In genomic region chr11:123742334-123742733, GRCh38 we compare ENCODE assay signal across 8 cellular contexts.
DNase-seq lines count a peak whose midpoint lies in the region; ATAC-seq and TF ChIP-seq lines count a peak whose summit lies in the region.

No MANE protein-coding gene starts in this region.

- H3K4me1 ChIP-seq in OCI-LY1 (ENCODE audit: insufficient read depth, low read length, severe bottlenecking) (peaks cover 20% of the 10 kb centered on the region), neutrophil (ENCODE audit: control insufficient read depth in 1 of 2, insufficient read depth in 1 of 2, low read depth in 1 of 2, low read length in 1 of 2) (peaks cover 17 to 20% of the 10 kb centered on the region in 2 experiments)
- H3K4me1 ChIP-seq in effector memory CD4-positive, alpha-beta T cell (ENCODE audit: control insufficient read depth, insufficient read depth, low read length, poor library complexity, severe bottlenecking) = peaks cover 9% of the 10 kb centered on the region

- H3K36me3 ChIP-seq in OCI-LY1 (ENCODE audit: insufficient read depth, low read length) (peaks cover 24% of the 10 kb centered on the region), neutrophil (no peaks in the 10 kb centered on the region)
- no peaks in the 10 kb centered on the region for H3K36me3 ChIP-seq in effector memory CD4-positive, alpha-beta T cell (ENCODE audit: control insufficient read depth, insufficient read depth, low read length)

- H3K9ac ChIP-seq in OCI-LY1 (ENCODE audit: low read length) = no peak overlapping the region; the same call in 1 of the 2 replicates

- H3K79me2 ChIP-seq in OCI-LY1 (ENCODE audit: insufficient read depth, low read length) = peaks cover 8% of the 10 kb centered on the region; the same call in 1 of the 2 replicates

- H3K4me3 ChIP-seq in OCI-LY1 (ENCODE audit: low read depth, low read length, poor library complexity, severe bottlenecking) (peak overlapping the region; percentile 73), neutrophil (ENCODE audit: low read depth in 1 of 2, low read length in 1 of 2) (peak overlapping the region; percentile 71 to 82)
- peak overlapping the region; percentile 88 for H3K4me3 ChIP-seq in effector memory CD4-positive, alpha-beta T cell (ENCODE audit: insufficient read depth, low read depth, low read length, poor library complexity, severe bottlenecking)

- peak overlapping the region; percentile 100; the same call in 1 of the 2 replicates for H2AFZ ChIP-seq in OCI-LY1 (ENCODE audit: low read length)

- H3K4me2 ChIP-seq in OCI-LY1 (ENCODE audit: low read length) = peak overlapping the region; percentile 99

- H3K27ac ChIP-seq in OCI-LY1 (ENCODE audit: low read depth, low read length, poor library complexity, severe bottlenecking) (no peak overlapping the region), neutrophil (no peak overlapping the region)
- H3K27ac ChIP-seq in effector memory CD4-positive, alpha-beta T cell (ENCODE audit: insufficient read depth, low read length, poor library complexity, severe bottlenecking) = peak overlapping the region; percentile 76

- ATAC-seq in HG03460 (IDR thresholded peaks at IDR 0.05; ENCODE audit: unreplicated experiment) (no peak), HG03565 (IDR thresholded peaks at IDR 0.05; ENCODE audit: unreplicated experiment) (no peak)

- H3F3A ChIP-seq in OCI-LY1 (ENCODE audit: insufficient read depth, low read length) = no peaks in the 10 kb centered on the region

- no peaks in the 10 kb centered on the region for H3K9me3 ChIP-seq in OCI-LY1 (ENCODE audit: low read length)
- H3K9me3 ChIP-seq in effector memory CD4-positive, alpha-beta T cell (ENCODE audit: control insufficient read depth, low read length) = no peaks in the 10 kb centered on the region
- no peaks in the 10 kb centered on the region for H3K9me3 ChIP-seq in neutrophil

- TF ChIP-seq CTCF in OCI-LY1 (IDR thresholded peaks at IDR 0.05; ENCODE audit: low read length) = no peak
- TF ChIP-seq CTCF in neutrophil (IDR thresholded peaks at IDR 0.05) = no peak

- H4K20me1 ChIP-seq in OCI-LY1 (ENCODE audit: insufficient read depth, low read length) = no peaks in the 10 kb centered on the region

- H3K9me2 ChIP-seq in OCI-LY1 (ENCODE audit: low read depth, low read length) = no peaks in the 10 kb centered on the region

- H3K27me3 ChIP-seq in OCI-LY1 (ENCODE audit: insufficient read depth, low read length) = no peaks in the 10 kb centered on the region
- no peaks in the 10 kb centered on the region for H3K27me3 ChIP-seq in effector memory CD4-positive, alpha-beta T cell (replicated peaks; ENCODE audit: control insufficient read depth, insufficient read depth, low read length, poor library complexity, severe bottlenecking)
- peaks cover 35% of the 10 kb centered on the region for H3K27me3 ChIP-seq in neutrophil

- peak; percentile 27 for DNase-seq in CMK (ENCODE audit: low read depth)
- DNase-seq in effector memory CD4-positive, alpha-beta T cell = no peak
- DNase-seq in NCI-H187 treated with DMSO at 0.1 percent for 48 hours (lab: John Stamatoyannopoulos, UW) = no peak
- DNase-seq in NCI-H2227 treated with DMSO at 0.1 percent for 48 hours (lab: John Stamatoyannopoulos, UW) = no peak
